ENCODE assay signal across 8 cellular contexts in the genomic region with DNA sequence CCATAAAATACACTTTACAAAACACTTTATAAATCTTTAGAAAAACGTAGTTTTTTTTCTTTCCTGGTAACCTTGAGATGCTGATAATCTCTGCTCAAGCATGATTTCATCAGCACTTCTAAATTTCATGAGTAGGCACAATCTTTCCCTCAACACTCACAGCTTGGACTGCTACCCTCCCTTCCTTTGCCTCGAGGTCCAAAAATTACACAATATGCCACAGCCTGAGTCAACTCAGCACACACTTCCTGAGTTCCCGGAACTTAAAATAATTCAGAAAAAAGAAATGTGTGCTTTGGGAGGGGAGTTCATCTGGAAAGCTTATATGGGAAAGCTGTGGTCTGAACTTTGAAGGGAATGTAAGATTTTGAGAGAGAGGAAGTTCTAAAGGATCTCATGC. TPM values are rescaled to one million over a fixed set of nuclear protein-coding genes. Genes with fewer than 3 reads are reported as not detected.
A peak's percentile ranks its signal among the peaks of the same experiment; 100 is the strongest.
DNase-seq lines count a peak whose midpoint lies in the region; ATAC-seq and TF ChIP-seq lines count a peak whose summit lies in the region.

No MANE protein-coding gene starts in this region.

- H3K27ac Mint-ChIP-seq in HFFc6 (no peak overlapping the region), T-helper 17 cell (no peak overlapping the region)

- no peaks in the 10 kb centered on the region for H3K27me3 Mint-ChIP-seq in HFFc6 (ENCODE audit: insufficient read depth)
- H3K27me3 Mint-ChIP-seq in T-helper 17 cell = peaks cover 12% of the 10 kb centered on the region

- DNase-seq in HFFc6 = peak; percentile 87
- DNase-seq in T-helper 17 cell = no peak
- DNase-seq in Right ventricle myocardium superior = no peak
- no peak for DNase-seq in spleen
- no peak for DNase-seq in GM20000 (ENCODE audit: low spot score)
- DNase-seq in DMS 273 (lab: John Stamatoyannopoulos, UW; ENCODE audit: unreplicated experiment) = no peak
- no peak for DNase-seq in activated CD4-positive, alpha-beta T cell treated with anti-CD3 and anti-CD28 coated beads, Interleukin-2, amount 50 U/mL, for 1 hour

- H3K27ac ChIP-seq in spleen = peak overlapping the region; percentile 14 to 83 (median 78)

- WGBS in spleen, 5 donors = 1 to 5% (median 2%) methylated on average over 3 of the region's 3 CpGs

- peaks cover 0 to 26% (median 18%) of the 10 kb centered on the region in 6 donors for H3K4me1 ChIP-seq in spleen

- no peak overlapping the region for H3K4me3 Mint-ChIP-seq in HFFc6
- no peak overlapping the region for H3K4me3 Mint-ChIP-seq in T-helper 17 cell

- no peak for TF ChIP-seq POLR2A in spleen (IDR thresholded peaks at IDR 0.05)

- no peak for TF ChIP-seq CTCF in HFFc6 (IDR thresholded peaks at IDR 0.05)
- no peak for TF ChIP-seq CTCF in spleen (IDR thresholded peaks at IDR 0.05 in 8 of 11, conservative IDR thresholded peaks at IDR 0.05 in 3 of 11)
- TF ChIP-seq CTCF in GM20000 (IDR thresholded peaks at IDR 0.05; ENCODE audit: extremely low read depth, missing control alignments) = no peak

- ATAC-seq in T-helper 17 cell (peak; percentile 45), Right ventricle myocardium superior (ENCODE audit: poor library complexity) (peak; percentile 99), HG03571 (IDR thresholded peaks at IDR 0.05; ENCODE audit: unreplicated experiment) (no peak)

- no peaks in the 10 kb centered on the region for H3K27me3 ChIP-seq in spleen (replicated peaks in 1 of 7)

- H3K4me1 Mint-ChIP-seq in HFFc6 (ENCODE audit: low read depth) (no peaks in the 10 kb centered on the region), T-helper 17 cell (peaks cover 2% of the 10 kb centered on the region)

- no peak overlapping the region for H3K4me3 ChIP-seq in spleen

- H3K9me3 Mint-ChIP-seq in HFFc6 = no peaks in the 10 kb centered on the region

- H3K9me3 ChIP-seq in T-helper 17 cell (ENCODE audit: control insufficient read depth, low read length, poor library complexity, severe bottlenecking) = no peaks in the 10 kb centered on the region
- H3K9me3 ChIP-seq in spleen = no peaks in the 10 kb centered on the region

- H3K36me3 ChIP-seq in spleen = no peaks in the 10 kb centered on the region

- H3K36me3 Mint-ChIP-seq in HFFc6 (ENCODE audit: low read depth) (no peaks in the 10 kb centered on the region), T-helper 17 cell (ENCODE audit: low read depth) (no peaks in the 10 kb centered on the region)

- intact Hi-C loops in Right ventricle myocardium superior (cut with DNase I) = no loop called here
- intact Hi-C loops in spleen (cut with DNase I; ENCODE audit: low total_unique reads) = no loop called here

RNA-seq across cellular contexts. Expression of a gene that starts 5.9 kb away (rescaled TPM):
- total RNA-seq in HFFc6 (2021; fragmentation: NEBNext Ultra II Directional; extraction: Animal tissue kit (Norgen Biotek cat#: 25700)) = under 1 TPM; 0.09 to 0.50 (median 0.18) TPM
- total RNA-seq in T-helper 17 cell (not detected), Right ventricle myocardium superior (not detected), spleen (not detected)
- under 1 TPM in 2 of 3 donors, not detected in 1; 0.02 to 0.06 TPM for polyA plus RNA-seq in spleen

RNA-seq across cellular contexts. Expression of a gene that starts 33.7 kb away (rescaled TPM):
- 10 to 100 TPM; 19.6 to 25.6 (median 21.0) TPM for total RNA-seq in HFFc6 (2021; fragmentation: NEBNext Ultra II Directional; extraction: Animal tissue kit (Norgen Biotek cat#: 25700))
- 100 to 1,000 TPM; 122 to 145 TPM for total RNA-seq in T-helper 17 cell
- 4.9 TPM for total RNA-seq in Right ventricle myocardium superior
- total RNA-seq in spleen = 100 to 1,000 TPM in 1 of 7 donors, 10 to 100 TPM in 6; 57.3 to 132 (median 87.5) TPM
- 100 to 1,000 TPM in 2 of 3 donors, 10 to 100 TPM in 1; 39.1 to 123 (median 114) TPM for polyA plus RNA-seq in spleen

RNA-seq across cellular contexts. Expression of a gene that starts 38.9 kb away (rescaled TPM):
- total RNA-seq in HFFc6 (2021; fragmentation: NEBNext Ultra II Directional; extraction: Animal tissue kit (Norgen Biotek cat#: 25700)) = not detected
- total RNA-seq in T-helper 17 cell (not detected), Right ventricle myocardium superior (not detected), spleen (not detected)
- under 1 TPM in 1 of 3 donors, not detected in 2; 0.13 TPM for polyA plus RNA-seq in spleen
